ENCODE assay signal across 17 cellular contexts in genomic region chr2:96103906-96104861, GRCh38. TPM values are rescaled to one million over a fixed set of nuclear protein-coding genes. Genes with fewer than 3 reads are reported as not detected.
A peak's percentile ranks its signal among the peaks of the same experiment; 100 is the strongest.
DNase-seq lines count a peak whose midpoint lies in the region; ATAC-seq and TF ChIP-seq lines count a peak whose summit lies in the region.
"Had no signal": no experiment of that assay in that cellular context is flagged by ENCODE, and none has a peak within 500 bp of the region (broad histone marks: within the 10 kb centered on the region; RNA-seq: fewer than 3 reads in every experiment).

No MANE protein-coding gene starts in this region.

- no peak for TF ChIP-seq EP300 in suprapubic skin (IDR thresholded peaks at IDR 0.05)

- peaks cover 7% of the 10 kb centered on the region for H3K9me3 ChIP-seq in suprapubic skin

- 67% methylated on average over 8 of the region's 9 CpGs for WGBS in suprapubic skin

- POLR2A ChIA-PET in activated CD4-positive, alpha-beta T cell treated with anti-CD3 and anti-CD28 coated beads for 36 hours (lab: Charles Lee), result no interaction called here

- TF ChIP-seq CTCF in suprapubic skin (IDR thresholded peaks at IDR 0.05), result no peak

- TF ChIP-seq POLR2A in suprapubic skin (IDR thresholded peaks at IDR 0.05), result no peak

- H3K4me3 Mint-ChIP-seq in activated CD4-positive, alpha-beta T cell treated with anti-CD3 and anti-CD28 coated beads for 36 hours, result no peak overlapping the region
- no peak overlapping the region for H3K4me3 Mint-ChIP-seq in activated CD4-positive, alpha-beta T cell treated with anti-CD3 and anti-CD28 coated beads, Interleukin-2, amount 10 ng/mL, durations not matched to agents 24 days and 14 days
- H3K4me3 Mint-ChIP-seq: activated T-cell treated with anti-CD3 and anti-CD28 coated beads, Interleukin-2, amount 50 U/mL, for 24 hours; brain had no signal

- peak; percentile 4 for DNase-seq in activated CD4-positive, alpha-beta T cell treated with anti-CD3 and anti-CD28 coated beads for 1 hour
- no peak for DNase-seq in activated CD4-positive, alpha-beta T cell treated with anti-CD3 and anti-CD28 coated beads for 36 hours
- DNase-seq in SKM-1 treated with dmso at 0.1 percent for 144 hours (lab: John Stamatoyannopoulos, UW; ENCODE audit: unreplicated experiment) (peak; percentile 70), kidney tubule cell (ENCODE audit: low spot score) (peak; percentile 37), suprapubic skin (ENCODE audit: low spot score in 2 of 2) (peak; percentile 49 to 70)
- DNase-seq in activated CD4-positive, alpha-beta T cell treated with anti-CD3 and anti-CD28 coated beads, Interleukin-2, amount 10 ng/mL, durations not matched to agents 24 days and 14 days, result no peak
- DNase-seq: activated T-cell treated with anti-CD3 and anti-CD28 coated beads, Interleukin-2, amount 50 U/mL, for 24 hours; DMS79; left colon; MG63; NCI-H446 treated with DMSO at 0.1 percent for 48 hours had no signal

- no peak overlapping the region for H3K27ac Mint-ChIP-seq in activated CD4-positive, alpha-beta T cell treated with anti-CD3 and anti-CD28 coated beads for 36 hours
- H3K27ac Mint-ChIP-seq in activated CD4-positive, alpha-beta T cell treated with anti-CD3 and anti-CD28 coated beads, Interleukin-2, amount 10 ng/mL, durations not matched to agents 24 days and 14 days, result no peak overlapping the region

- no peaks in the 10 kb centered on the region for H3K4me1 Mint-ChIP-seq in activated CD4-positive, alpha-beta T cell treated with anti-CD3 and anti-CD28 coated beads for 36 hours
- H3K4me1 Mint-ChIP-seq in activated CD4-positive, alpha-beta T cell treated with anti-CD3 and anti-CD28 coated beads, Interleukin-2, amount 10 ng/mL, durations not matched to agents 24 days and 14 days, result no peaks in the 10 kb centered on the region

- no peak for ATAC-seq in activated CD4-positive, alpha-beta T cell treated with anti-CD3 and anti-CD28 coated beads for 36 hours
- ATAC-seq in GM18520 (IDR thresholded peaks at IDR 0.05; ENCODE audit: unreplicated experiment) (no peak), GM19328 (IDR thresholded peaks at IDR 0.05; ENCODE audit: unreplicated experiment) (no peak)

- H3K4me3 ChIP-seq in suprapubic skin, result no peak overlapping the region
- H3K4me3 ChIP-seq: MG63 had no signal

- intact Hi-C loops in activated CD4-positive, alpha-beta T cell treated with anti-CD3 and anti-CD28 coated beads for 36 hours (cut with DNase I, micrococcal nuclease), result loop anchor here in 1 of 2 experiments (2.0 kb wide), 1 partner anchor 19 kb away; no protein-coding TSS in a partner anchor
- intact Hi-C loops in activated CD4-positive, alpha-beta T cell treated with anti-CD3 and anti-CD28 coated beads, Interleukin-2, amount 10 ng/mL, durations not matched to agents 24 days and 14 days (cut with micrococcal nuclease), result no loop called here

- no peak overlapping the region for H3K27ac ChIP-seq in suprapubic skin

- peaks cover 8% of the 10 kb centered on the region for H3K9me3 Mint-ChIP-seq in activated CD4-positive, alpha-beta T cell treated with anti-CD3 and anti-CD28 coated beads for 36 hours (ENCODE audit: low read depth)
- H3K9me3 Mint-ChIP-seq in activated CD4-positive, alpha-beta T cell treated with anti-CD3 and anti-CD28 coated beads, Interleukin-2, amount 10 ng/mL, durations not matched to agents 24 days and 14 days, result peaks cover 9% of the 10 kb centered on the region

- no peaks in the 10 kb centered on the region for H3K36me3 ChIP-seq in suprapubic skin
- H3K36me3 ChIP-seq: MG63 had no signal

- peaks cover 6% of the 10 kb centered on the region for H3K36me3 Mint-ChIP-seq in activated CD4-positive, alpha-beta T cell treated with anti-CD3 and anti-CD28 coated beads for 36 hours (ENCODE audit: low read depth)
- peaks cover 1% of the 10 kb centered on the region for H3K36me3 Mint-ChIP-seq in activated CD4-positive, alpha-beta T cell treated with anti-CD3 and anti-CD28 coated beads, Interleukin-2, amount 10 ng/mL, durations not matched to agents 24 days and 14 days (ENCODE audit: low read depth)
- H3K36me3 Mint-ChIP-seq: brain had no signal

- no peaks in the 10 kb centered on the region for H3K27me3 Mint-ChIP-seq in activated CD4-positive, alpha-beta T cell treated with anti-CD3 and anti-CD28 coated beads for 36 hours
- peaks cover 2% of the 10 kb centered on the region for H3K27me3 Mint-ChIP-seq in activated CD4-positive, alpha-beta T cell treated with anti-CD3 and anti-CD28 coated beads, Interleukin-2, amount 10 ng/mL, durations not matched to agents 24 days and 14 days
- H3K27me3 Mint-ChIP-seq: activated T-cell treated with anti-CD3 and anti-CD28 coated beads, Interleukin-2, amount 50 U/mL, for 24 hours had no signal

- peaks cover 3% of the 10 kb centered on the region for H3K27me3 ChIP-seq in suprapubic skin
- H3K27me3 ChIP-seq: MG63 had no signal

- no peaks in the 10 kb centered on the region for H3K4me1 ChIP-seq in suprapubic skin

- CTCF ChIA-PET in activated CD4-positive, alpha-beta T cell treated with anti-CD3 and anti-CD28 coated beads for 36 hours (lab: Charles Lee), result no interaction called here

RNA-seq across cellular contexts. Expression of gene ADRA2B, which starts 12.2 kb away (rescaled TPM):
- total RNA-seq in activated CD4-positive, alpha-beta T cell treated with anti-CD3 and anti-CD28 coated beads for 36 hours, result under 1 TPM; 0.30 to 0.54 TPM
- 1 to 10 TPM in 2 of 4 donors, under 1 TPM in 2; 0.93 to 3.6 (median 1.2) TPM for total RNA-seq in suprapubic skin
- total RNA-seq in activated CD4-positive, alpha-beta T cell treated with anti-CD3 and anti-CD28 coated beads, Interleukin-2, amount 10 ng/mL, durations not matched to agents 24 days and 14 days, result 0.21 TPM in 2 replicates
- total RNA-seq: endothelial cell of umbilical vein, glomerular endothelial cell had no signal

RNA-seq across cellular contexts. Expression of gene ASTL, which starts 34.1 kb away (rescaled TPM):
- 1 to 10 TPM; 2.5 to 2.8 TPM for total RNA-seq in activated CD4-positive, alpha-beta T cell treated with anti-CD3 and anti-CD28 coated beads for 36 hours
- 1 to 10 TPM in 1 of 4 donors, under 1 TPM in 1, not detected in 2; 0.87 to 1.7 TPM for total RNA-seq in suprapubic skin
- 2.4 and 3.4 TPM in 2 replicates for total RNA-seq in activated CD4-positive, alpha-beta T cell treated with anti-CD3 and anti-CD28 coated beads, Interleukin-2, amount 10 ng/mL, durations not matched to agents 24 days and 14 days
- total RNA-seq: endothelial cell of umbilical vein, glomerular endothelial cell, ureter had no signal

RNA-seq across cellular contexts. Expression of gene DUSP2, which starts 41.1 kb away (rescaled TPM):
- 100 to 1,000 TPM; 248 to 407 TPM for total RNA-seq in activated CD4-positive, alpha-beta T cell treated with anti-CD3 and anti-CD28 coated beads for 36 hours
- 100 to 1,000 TPM in 1 of 4 donors, 10 to 100 TPM in 3; 26.0 to 124 (median 74.1) TPM for total RNA-seq in suprapubic skin
- total RNA-seq in activated CD4-positive, alpha-beta T cell treated with anti-CD3 and anti-CD28 coated beads, Interleukin-2, amount 10 ng/mL, durations not matched to agents 24 days and 14 days, result 436 and 445 TPM in 2 replicates

Comparison
In these comparisons a context has a peak if more than half of its experiments do, and no peak if none do; other contexts are left out.
1. DNase-seq: peak in activated CD4-positive, alpha-beta T cell treated with anti-CD3 and anti-CD28 coated beads for 1 hour (single experiment), SKM-1 treated with dmso at 0.1 percent for 144 hours (single experiment), kidney tubule cell (single experiment) and suprapubic skin (2 of 2); none in activated CD4-positive, alpha-beta T cell treated with anti-CD3 and anti-CD28 coated beads for 36 hours (single experiment) and activated CD4-positive, alpha-beta T cell treated with anti-CD3 and anti-CD28 coated beads, Interleukin-2, amount 10 ng/mL, durations not matched to agents 24 days and 14 days (single experiment).